In genomic region chr16:17377360-17378324, GRCh38 we compare ENCODE assay signal across 8 cellular contexts.
A peak's percentile ranks its signal among the peaks of the same experiment; 100 is the strongest.
DNase-seq lines count a peak whose midpoint lies in the region; ATAC-seq and TF ChIP-seq lines count a peak whose summit lies in the region.

No MANE protein-coding gene starts in this region.

- H3K9me3 Mint-ChIP-seq in activated CD4-positive, alpha-beta T cell treated with anti-CD3 and anti-CD28 coated beads for 36 hours (ENCODE audit: low read depth) = no peaks in the 10 kb centered on the region

- CTCF ChIA-PET in activated CD4-positive, alpha-beta T cell treated with anti-CD3 and anti-CD28 coated beads for 36 hours (lab: Charles Lee) = no interaction called here

- no peak overlapping the region for H3K27ac Mint-ChIP-seq in activated CD4-positive, alpha-beta T cell treated with anti-CD3 and anti-CD28 coated beads for 36 hours

- H3K4me3 Mint-ChIP-seq in activated CD4-positive, alpha-beta T cell treated with anti-CD3 and anti-CD28 coated beads for 36 hours = no peak overlapping the region

- H3K4me1 Mint-ChIP-seq in activated CD4-positive, alpha-beta T cell treated with anti-CD3 and anti-CD28 coated beads for 36 hours = peaks cover 54% of the 10 kb centered on the region

- H3K4me1 ChIP-seq in left ventricle myocardium inferior (peaks cover 39% of the 10 kb centered on the region), upper lobe of right lung (peaks cover 37% of the 10 kb centered on the region)

- TF ChIP-seq CTCF in left ventricle myocardium inferior (IDR thresholded peaks at IDR 0.05; ENCODE audit: borderline replicate concordance) = no peak
- TF ChIP-seq CTCF in upper lobe of right lung (IDR thresholded peaks at IDR 0.05) = no peak

- ATAC-seq in activated CD4-positive, alpha-beta T cell treated with anti-CD3 and anti-CD28 coated beads for 36 hours = peak; percentile 37
- ATAC-seq in upper lobe of right lung = peak; percentile 59

- H3K36me3 ChIP-seq in left ventricle myocardium inferior (no peaks in the 10 kb centered on the region), upper lobe of right lung (no peaks in the 10 kb centered on the region)

- no peaks in the 10 kb centered on the region for H3K9me3 ChIP-seq in left ventricle myocardium inferior (replicated peaks)
- no peaks in the 10 kb centered on the region for H3K9me3 ChIP-seq in upper lobe of right lung

- H3K27me3 ChIP-seq in left ventricle myocardium inferior (ENCODE audit: low read depth) = no peaks in the 10 kb centered on the region
- no peaks in the 10 kb centered on the region for H3K27me3 ChIP-seq in upper lobe of right lung

- H3K27ac ChIP-seq in left ventricle myocardium inferior (replicated peaks) (peak overlapping the region; percentile 22), upper lobe of right lung (no peak overlapping the region)

- intact Hi-C loops in activated CD4-positive, alpha-beta T cell treated with anti-CD3 and anti-CD28 coated beads for 36 hours (cut with DNase I, micrococcal nuclease) = no loop called here
- intact Hi-C loops in left ventricle myocardium inferior (cut with micrococcal nuclease) = no loop called here
- intact Hi-C loops in upper lobe of right lung (cut with DNase I) = no loop called here

- H3K4me3 ChIP-seq in left ventricle myocardium inferior (no peak overlapping the region), upper lobe of right lung (no peak overlapping the region)

- POLR2A ChIA-PET in activated CD4-positive, alpha-beta T cell treated with anti-CD3 and anti-CD28 coated beads for 36 hours (lab: Charles Lee) = no interaction called here

- H3K36me3 Mint-ChIP-seq in activated CD4-positive, alpha-beta T cell treated with anti-CD3 and anti-CD28 coated beads for 36 hours (ENCODE audit: low read depth) = no peaks in the 10 kb centered on the region

- no peaks in the 10 kb centered on the region for H3K27me3 Mint-ChIP-seq in activated CD4-positive, alpha-beta T cell treated with anti-CD3 and anti-CD28 coated beads for 36 hours

- no peak for DNase-seq in activated CD4-positive, alpha-beta T cell treated with anti-CD3 and anti-CD28 coated beads for 36 hours
- DNase-seq in activated CD4-positive, alpha-beta T cell treated with anti-CD3 and anti-CD28 coated beads, Interleukin-2, amount 50 U/mL, for 1 hour = no peak
- DNase-seq in MV-4-11 (lab: John Stamatoyannopoulos, UW) = peak; percentile 84
- no peak for DNase-seq in left ventricle myocardium inferior
- no peak for DNase-seq in upper lobe of right lung
- no peak for DNase-seq in stimulated activated naive CD4-positive, alpha-beta T cell treated with Interleukin-2 at 50 U/mL for 16 hours (lab: John Stamatoyannopoulos, UW)
- DNase-seq in DMS79 treated with DMSO at 0.1 percent for 48 hours (lab: John Stamatoyannopoulos, UW) = no peak
- DNase-seq in NK-92 treated with Interleukin-12 subunit alpha and Interleukin-12 subunit beta, amount 100 ng/mL, for 24 hours (lab: John Stamatoyannopoulos, UW) = no peak
